In the genomic region with DNA sequence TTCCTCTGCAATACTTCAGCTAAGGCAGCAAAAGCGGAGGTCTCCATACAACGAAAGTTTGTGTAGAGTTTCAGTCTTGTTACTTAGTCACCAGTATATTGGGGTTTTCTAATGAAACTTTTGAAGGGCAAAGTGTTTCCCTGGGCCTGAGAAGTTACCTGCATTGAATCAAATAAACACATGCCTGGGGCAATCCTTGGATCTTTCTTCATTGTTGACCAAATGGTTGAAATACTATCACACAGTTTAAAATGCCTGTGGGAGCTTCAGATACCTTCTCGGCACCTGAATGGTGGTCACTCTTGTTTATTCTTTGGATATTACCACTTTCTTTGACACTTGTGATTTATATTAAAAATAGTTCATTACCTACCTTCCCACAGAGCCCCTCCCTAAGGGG, we compare ENCODE assay signal across 8 cellular contexts. TPM values are rescaled to one million over a fixed set of nuclear protein-coding genes. Genes with fewer than 3 reads are reported as not detected.
DNase-seq lines count a peak whose midpoint lies in the region; ATAC-seq and TF ChIP-seq lines count a peak whose summit lies in the region.

No MANE protein-coding gene starts in this region.

- no peaks in the 10 kb centered on the region; the same call in 1 of the 2 replicates for H3F3A ChIP-seq in DOHH2 (ENCODE audit: control insufficient read depth, insufficient read depth)

- POLR2A ChIA-PET in GM10248 (lab: Yijun Ruan, JAX): interaction anchor here (1.4 kb wide), 1 partner anchor 10 kb away, joined by 8 read pairs; no protein-coding TSS in a partner anchor

- H4K20me1 ChIP-seq in DOHH2 (ENCODE audit: control insufficient read depth, insufficient read depth, low read depth, low read length) (peaks cover 9% of the 10 kb centered on the region; the same call in 1 of the 2 replicates), KMS-11 (ENCODE audit: insufficient read depth) (0 out of 2 replicates have a peak, but pooled peaks cover 20% of the 10 kb centered on the region), osteoblast (ENCODE audit: insufficient read depth, low read length) (peaks cover 25% of the 10 kb centered on the region)

- H3K27ac ChIP-seq in DOHH2 (ENCODE audit: low read depth, low read length) (no peak overlapping the region), KMS-11 (peak overlapping the region; percentile 52), dorsolateral prefrontal cortex (peak overlapping the region in 48 of 59 donors; percentile 2 to 96 (median 86)), osteoblast (ENCODE audit: low read depth, low read length) (peak overlapping the region; percentile 82)

- H3K79me2 ChIP-seq in DOHH2 (ENCODE audit: control insufficient read depth, low read length): peaks cover 28% of the 10 kb centered on the region
- H3K79me2 ChIP-seq in KMS-11 (ENCODE audit: insufficient read depth, low read depth): peaks cover 43% of the 10 kb centered on the region
- peaks cover 32% of the 10 kb centered on the region for H3K79me2 ChIP-seq in osteoblast (ENCODE audit: insufficient read depth, low read length)

- H3K27me3 ChIP-seq in DOHH2 (ENCODE audit: control insufficient read depth, low read length): peaks cover 12% of the 10 kb centered on the region; the same call in 1 of the 2 replicates
- no peaks in the 10 kb centered on the region for H3K27me3 ChIP-seq in KMS-11 (ENCODE audit: insufficient read depth, low read depth)
- no peaks in the 10 kb centered on the region for H3K27me3 ChIP-seq in dorsolateral prefrontal cortex
- H3K27me3 ChIP-seq in osteoblast (ENCODE audit: insufficient read depth, low read length): no peaks in the 10 kb centered on the region

- intact Hi-C loops in dorsolateral prefrontal cortex (cut with DNase I) (loop anchor here (5.0 to 10.0 kb wide), 4 partner anchors 48 to 908 kb away; a partner anchor contains a TSS), mucosa of descending colon (cut with DNase I, micrococcal nuclease) (loop anchor here in 1 of 2 donors (10.0 kb wide), 1 partner anchor 338 kb away; a partner anchor contains a TSS)

- DNase-seq in dorsolateral prefrontal cortex (no peak), osteoblast (ENCODE audit: insufficient read length, low spot score, missing footprints) (no peak), GM10248 (ENCODE audit: extremely low spot score) (no peak), mucosa of descending colon (no peak), cortex of kidney (lab: John Stamatoyannopoulos, UW) (no peak)

- H3K9ac ChIP-seq in KMS-11: peak overlapping the region; percentile 57

- CTCF ChIA-PET in GM10248 (lab: Yijun Ruan, JAX): interaction anchor here (1.3 to 6.4 kb wide), 5 partner anchors 110 to 237 kb away, joined by 3 to 70 read pairs (median 5); no protein-coding TSS in a partner anchor

- no peaks in the 10 kb centered on the region for H3K9me2 ChIP-seq in DOHH2 (replicated peaks; ENCODE audit: control insufficient read depth, low read length)

- H3K4me2 ChIP-seq in DOHH2 (ENCODE audit: low read length) (peak overlapping the region; percentile 89), KMS-11 (peak overlapping the region; percentile 88), osteoblast (ENCODE audit: insufficient read depth, low read length) (peak overlapping the region; percentile 91)

- ATAC-seq in mucosa of descending colon: no peak
- no peak for ATAC-seq in HG02840 (IDR thresholded peaks at IDR 0.05; ENCODE audit: low FRiP score, unreplicated experiment)

- peak overlapping the region; percentile 85 for H3K4me3 ChIP-seq in DOHH2 (ENCODE audit: low read length)
- no peak overlapping the region for H3K4me3 ChIP-seq in KMS-11 (IDR thresholded peaks at IDR 0.05; ENCODE audit: insufficient read depth, low read depth, low read length)
- H3K4me3 ChIP-seq in dorsolateral prefrontal cortex: peak overlapping the region in 57 of 59 donors; percentile 57 to 90 (median 77)
- peak overlapping the region; percentile 81 for H3K4me3 ChIP-seq in osteoblast (ENCODE audit: insufficient read depth, low read length)
- H3K4me3 ChIP-seq in mucosa of descending colon: no peak overlapping the region

- H3K36me3 ChIP-seq in DOHH2 (ENCODE audit: control insufficient read depth, low read length) (0 out of 2 replicates have a peak, but pooled peaks cover 3% of the 10 kb centered on the region), KMS-11 (ENCODE audit: insufficient read depth) (peaks cover 12% of the 10 kb centered on the region; the same call in 1 of the 2 replicates), osteoblast (ENCODE audit: insufficient read depth, low read length) (peaks cover 8% of the 10 kb centered on the region), mucosa of descending colon (ENCODE audit: low read depth) (no peaks in the 10 kb centered on the region)

- peaks cover 26% of the 10 kb centered on the region for H3K4me1 ChIP-seq in DOHH2 (ENCODE audit: control insufficient read depth, low read length)
- H3K4me1 ChIP-seq in KMS-11 (ENCODE audit: low read depth, poor library complexity, severe bottlenecking): peaks cover 45% of the 10 kb centered on the region
- H3K4me1 ChIP-seq in osteoblast (ENCODE audit: insufficient read depth, low read length): peaks cover 25% of the 10 kb centered on the region
- peaks cover 8% of the 10 kb centered on the region for H3K4me1 ChIP-seq in mucosa of descending colon (ENCODE audit: low read depth)

- H2AFZ ChIP-seq in KMS-11 (ENCODE audit: low read depth) (peak overlapping the region; percentile 53), osteoblast (ENCODE audit: low read length) (peak overlapping the region; percentile 65)

- TF ChIP-seq CTCF in DOHH2 (IDR thresholded peaks at IDR 0.05; ENCODE audit: low read depth, low read length, poor library complexity, severe bottlenecking): no peak
- TF ChIP-seq CTCF in KMS-11 (conservative IDR thresholded peaks at IDR 0.05; ENCODE audit: low read depth, low read length): no peak
- TF ChIP-seq CTCF in dorsolateral prefrontal cortex (IDR thresholded peaks at IDR 0.05 in 54 of 56, conservative IDR thresholded peaks at IDR 0.05 in 2 of 56; ENCODE audit: low read depth in 1 of 56, partially characterized antibody in 56 of 56): no peak
- no peak for TF ChIP-seq CTCF in osteoblast (IDR thresholded peaks at IDR 0.05; ENCODE audit: extremely low read depth, low read depth, low read length)
- no peak for TF ChIP-seq CTCF in GM10248 (IDR thresholded peaks at IDR 0.05; ENCODE audit: control extremely low read depth, extremely low read depth, low read depth, missing control alignments)
- TF ChIP-seq CTCF in mucosa of descending colon (IDR thresholded peaks at IDR 0.05): no peak

- no peaks in the 10 kb centered on the region for H3K9me3 ChIP-seq in DOHH2 (ENCODE audit: control insufficient read depth, insufficient read depth, low read length)
- H3K9me3 ChIP-seq in osteoblast (ENCODE audit: low read depth, low read length): no peaks in the 10 kb centered on the region
- H3K9me3 ChIP-seq in mucosa of descending colon: no peaks in the 10 kb centered on the region

RNA-seq across cellular contexts. Expression of a gene that starts 1.0 kb away (rescaled TPM):
- 10 to 100 TPM; 16.3 to 47.8 (median 26.7) TPM for total RNA-seq in dorsolateral prefrontal cortex
- total RNA-seq in osteoblast: 36.8 and 39.1 TPM in 2 replicates
- total RNA-seq in mucosa of descending colon: 10 to 100 TPM in 2 of 3 donors, 1 to 10 TPM in 1; 7.7 to 15.5 (median 12.6) TPM

RNA-seq across cellular contexts. Expression of a gene that starts 24.4 kb away (rescaled TPM):
- total RNA-seq in dorsolateral prefrontal cortex (10 to 100 TPM; 17.2 to 38.9 (median 26.4) TPM), osteoblast (74.3 and 79.6 TPM in 2 replicates), mucosa of descending colon (100 to 1,000 TPM in 2 of 3 donors, 10 to 100 TPM in 1; 78.7 to 118 (median 115) TPM)

RNA-seq across cellular contexts. Expression of a gene that starts 42.2 kb away (rescaled TPM):
- 10 to 100 TPM; 22.5 to 70.1 (median 45.4) TPM for total RNA-seq in dorsolateral prefrontal cortex
- total RNA-seq in osteoblast: 7.1 and 9.8 TPM in 2 replicates
- total RNA-seq in mucosa of descending colon: 10 to 100 TPM; 41.5 to 55.1 (median 52.1) TPM

Comparison
In these comparisons a context has a peak if more than half of its experiments do, and no peak if none do; other contexts are left out.
1. H3K4me3 ChIP-seq: peak in DOHH2 (single experiment), dorsolateral prefrontal cortex (57 of 59) and osteoblast (single experiment); none in KMS-11 (single experiment) and mucosa of descending colon (single experiment).
2. Peak in every context shown above with its lines, with median percentiles within 50 percentile points of each other: H3K4me2 ChIP-seq.